ENCODE assay signal across 1 cellular context in genomic region chr20:46905364-46906125, GRCh38.
TF ChIP-seq lines count a peak whose summit lies in the region.

No MANE protein-coding gene starts in this region.

TF ChIP-seq in HepG2, 621 proteins besides CTCF, POLR2A, EP300 and RAD21:
- TF ChIP-seq ZNF280D (CRISPR knock-in tag; IDR thresholded peaks at IDR 0.05) (no peak), ZNF768 (CRISPR knock-in tag; IDR thresholded peaks at IDR 0.05) (0 out of 2 replicates have a peak, but pooled peaks have one; percentile 45), STAG1 (CRISPR knock-in tag; IDR thresholded peaks at IDR 0.05) (no peak), SIN3A (IDR thresholded peaks at IDR 0.05; ENCODE audit: borderline replicate concordance, low read depth, low read length) (no peak), SALL2 (CRISPR knock-in tag; IDR thresholded peaks at IDR 0.05) (no peak)
